18 cellular contexts compared by ENCODE assay signal in the genomic region with DNA sequence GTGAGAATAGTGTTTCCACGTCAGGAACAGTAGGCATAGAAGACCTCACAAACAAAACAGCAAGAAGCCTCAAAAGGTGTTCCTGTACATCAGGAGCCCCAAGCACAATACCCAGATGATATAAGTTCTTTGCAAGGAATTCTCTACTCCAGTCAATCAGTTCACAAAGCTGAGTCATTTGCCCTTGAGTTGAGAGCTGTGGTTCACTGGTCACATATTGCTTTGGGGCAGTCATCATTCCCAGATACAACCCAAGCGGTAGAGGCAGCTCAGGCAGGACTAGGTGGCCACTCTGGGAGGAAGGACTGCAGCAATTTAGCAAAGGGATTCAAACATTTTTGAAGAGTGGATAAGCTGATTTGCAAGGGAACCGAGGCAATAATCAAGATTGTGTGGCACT.
"Had no signal": no experiment of that assay in that cellular context is flagged by ENCODE, and none has a peak within 500 bp of the region (broad histone marks: within the 10 kb centered on the region; RNA-seq: fewer than 3 reads in every experiment).

No MANE protein-coding gene starts in this region.

- H3K36me3 Mint-ChIP-seq: activated naive CD4-positive, alpha-beta T cell treated with anti-CD3 and anti-CD28 coated beads, Interleukin-2, amount 50 U/mL, for 24 hours; mesothelial cell of epicardium had no signal

- H3K4me3 Mint-ChIP-seq: activated CD4-positive, alpha-beta T cell treated with anti-CD3 and anti-CD28 coated beads for 36 hours; activated CD8-positive, alpha-beta T cell treated with anti-CD3 and anti-CD28 coated beads for 36 hours; activated naive CD4-positive, alpha-beta T cell treated with anti-CD3 and anti-CD28 coated beads, Interleukin-2, amount 50 U/mL, for 24 hours; central memory CD8-positive, alpha-beta T cell; mesothelial cell of epicardium; neural crest cell; stimulated activated naive CD8-positive, alpha-beta T cell treated with anti-CD3 and anti-CD28 coated beads, Interleukin-15, amount 100 ng/mL, for 72 hours; T-helper 17 cell had no signal

- ATAC-seq: activated CD4-positive, alpha-beta T cell treated with anti-CD3 and anti-CD28 coated beads for 36 hours; activated CD8-positive, alpha-beta T cell treated with anti-CD3 and anti-CD28 coated beads for 36 hours; gastrocnemius medialis; psoas muscle; sciatic nerve; stimulated activated naive CD8-positive, alpha-beta T cell treated with anti-CD3 and anti-CD28 coated beads, Interleukin-15, amount 100 ng/mL, for 72 hours; T-helper 17 cell; upper lobe of right lung had no signal

- DNase-seq: activated CD4-positive, alpha-beta T cell treated with anti-CD3 and anti-CD28 coated beads for 36 hours; activated CD8-positive, alpha-beta T cell treated with anti-CD3 and anti-CD28 coated beads for 36 hours; activated effector memory CD4-positive, alpha-beta T cell treated with anti-CD3 and anti-CD28 coated beads, Interleukin-2, amount 50 U/mL, for 16 hours; activated T-cell treated with anti-CD3 and anti-CD28 coated beads, Interleukin-2, amount 50 U/mL, for 48 hours; effector CD8-positive, alpha-beta T cell; gastrocnemius medialis; hypothalamus; psoas muscle; stimulated activated CD4-positive, alpha-beta T cell treated with anti-CD3 and anti-CD28 coated beads, Interleukin-1b, Interleukin-23, amount 100 ng/mL, for 48 hours; stimulated activated naive CD8-positive, alpha-beta T cell treated with anti-CD3 and anti-CD28 coated beads, Interleukin-15, amount 100 ng/mL, for 72 hours; T-helper 17 cell; testis; upper lobe of right lung had no signal

- H3K27me3 Mint-ChIP-seq: activated CD4-positive, alpha-beta T cell treated with anti-CD3 and anti-CD28 coated beads for 36 hours; activated CD8-positive, alpha-beta T cell treated with anti-CD3 and anti-CD28 coated beads for 36 hours; activated naive CD4-positive, alpha-beta T cell treated with anti-CD3 and anti-CD28 coated beads, Interleukin-2, amount 50 U/mL, for 24 hours; central memory CD8-positive, alpha-beta T cell; stimulated activated naive CD8-positive, alpha-beta T cell treated with anti-CD3 and anti-CD28 coated beads, Interleukin-15, amount 100 ng/mL, for 72 hours; T-helper 17 cell had no signal

- H3K27ac Mint-ChIP-seq: activated CD4-positive, alpha-beta T cell treated with anti-CD3 and anti-CD28 coated beads for 36 hours; activated CD8-positive, alpha-beta T cell treated with anti-CD3 and anti-CD28 coated beads for 36 hours; activated naive CD4-positive, alpha-beta T cell treated with anti-CD3 and anti-CD28 coated beads, Interleukin-2, amount 50 U/mL, for 24 hours; mesothelial cell of epicardium; stimulated activated naive CD8-positive, alpha-beta T cell treated with anti-CD3 and anti-CD28 coated beads, Interleukin-15, amount 100 ng/mL, for 72 hours; T-helper 17 cell had no signal

- H3K4me1 Mint-ChIP-seq: activated CD4-positive, alpha-beta T cell treated with anti-CD3 and anti-CD28 coated beads for 36 hours; activated naive CD4-positive, alpha-beta T cell treated with anti-CD3 and anti-CD28 coated beads, Interleukin-2, amount 50 U/mL, for 24 hours; central memory CD8-positive, alpha-beta T cell; neural crest cell; stimulated activated naive CD8-positive, alpha-beta T cell treated with anti-CD3 and anti-CD28 coated beads, Interleukin-15, amount 100 ng/mL, for 72 hours; T-helper 17 cell had no signal
